In the genomic region with DNA sequence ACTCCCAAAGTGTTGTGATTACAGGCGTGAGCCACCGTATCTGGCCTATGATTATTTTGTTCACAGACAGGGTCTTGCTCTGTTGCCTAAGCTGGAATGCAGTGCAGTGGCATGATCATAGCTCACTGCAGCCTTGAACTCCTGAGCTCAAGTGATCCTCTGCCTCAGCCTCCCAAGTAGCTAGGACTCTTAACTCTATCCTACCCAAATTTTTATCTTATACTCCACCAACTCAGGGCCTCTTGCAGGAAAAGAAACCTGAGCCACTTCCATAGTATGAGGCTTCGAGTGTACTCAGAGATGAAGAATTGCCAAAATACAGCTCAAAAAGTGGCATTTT, we compare ENCODE assay signal across 7 cellular contexts. TPM values are rescaled to one million over a fixed set of nuclear protein-coding genes. Genes with fewer than 3 reads are reported as not detected.
DNase-seq lines count a peak whose midpoint lies in the region; TF ChIP-seq lines count a peak whose summit lies in the region.

No MANE protein-coding gene starts in this region.

- H3K4me1 ChIP-seq in smooth muscle cell (ENCODE audit: low read depth) = peaks cover 18% of the 10 kb centered on the region

- no peaks in the 10 kb centered on the region for H3K9me3 ChIP-seq in smooth muscle cell (replicated peaks; ENCODE audit: low read depth)

- peaks cover 32% of the 10 kb centered on the region for H3K79me2 ChIP-seq in smooth muscle cell (ENCODE audit: low read depth)

- peaks cover 21% of the 10 kb centered on the region for H3K4me1 Mint-ChIP-seq in HFFc6 (ENCODE audit: low read depth)
- peaks cover 33% of the 10 kb centered on the region for H3K4me1 Mint-ChIP-seq in activated CD4-positive, alpha-beta memory T cell treated with anti-CD3 and anti-CD28 coated beads, Interleukin-2, amount 10 ng/mL, durations not matched to agents 7 days and 5 days
- H3K4me1 Mint-ChIP-seq in glutamatergic neuron (ENCODE audit: low read depth, unreplicated experiment) = peaks cover 17% of the 10 kb centered on the region

- POLR2A ChIA-PET in activated CD4-positive, alpha-beta memory T cell treated with anti-CD3 and anti-CD28 coated beads, Interleukin-2, amount 10 ng/mL, durations not matched to agents 7 days and 5 days (lab: Charles Lee) = interaction anchor here (1.2 to 2.0 kb wide), 3 partner anchors 17 to 95 kb away, joined by 5 to 8 read pairs (median 5); a partner anchor contains a TSS

- peak overlapping the region; percentile 72 for H3K27ac ChIP-seq in smooth muscle cell (ENCODE audit: low read depth)

- TF ChIP-seq CTCF in HFFc6 (IDR thresholded peaks at IDR 0.05) = no peak
- TF ChIP-seq CTCF in glutamatergic neuron (IDR thresholded peaks at IDR 0.05; ENCODE audit: partially characterized antibody, unreplicated experiment) = no peak
- TF ChIP-seq CTCF in smooth muscle cell (IDR thresholded peaks at IDR 0.05; ENCODE audit: borderline replicate concordance, insufficient read depth, poor library complexity, severe bottlenecking) = no peak

- peaks cover 1% of the 10 kb centered on the region for H3K27me3 Mint-ChIP-seq in HFFc6 (ENCODE audit: insufficient read depth)
- H3K27me3 Mint-ChIP-seq in activated CD4-positive, alpha-beta memory T cell treated with anti-CD3 and anti-CD28 coated beads, Interleukin-2, amount 10 ng/mL, durations not matched to agents 7 days and 5 days = no peaks in the 10 kb centered on the region
- H3K27me3 Mint-ChIP-seq in glutamatergic neuron (ENCODE audit: unreplicated experiment) = peaks cover 8% of the 10 kb centered on the region

- H3K9me3 Mint-ChIP-seq in HFFc6 (no peaks in the 10 kb centered on the region), glutamatergic neuron (ENCODE audit: unreplicated experiment) (peaks cover 6% of the 10 kb centered on the region)
- H3K9me3 Mint-ChIP-seq in activated CD4-positive, alpha-beta memory T cell treated with anti-CD3 and anti-CD28 coated beads, Interleukin-2, amount 10 ng/mL, durations not matched to agents 7 days and 5 days = no peaks in the 10 kb centered on the region

- WGBS in smooth muscle cell (ENCODE audit: low lambda C conversion rate) = 79% methylated on average over 3 of the region's 3 CpGs

- peaks cover 2% of the 10 kb centered on the region for H3K36me3 ChIP-seq in smooth muscle cell (ENCODE audit: low read depth)

- H3K4me3 Mint-ChIP-seq in HFFc6 (peak overlapping the region; percentile 91), glutamatergic neuron (ENCODE audit: unreplicated experiment) (peak overlapping the region; percentile 92)
- H3K4me3 Mint-ChIP-seq in activated CD4-positive, alpha-beta memory T cell treated with anti-CD3 and anti-CD28 coated beads, Interleukin-2, amount 10 ng/mL, durations not matched to agents 7 days and 5 days = peak overlapping the region; percentile 89

- H3K27ac Mint-ChIP-seq in HFFc6 (peak overlapping the region; percentile 88), glutamatergic neuron (ENCODE audit: unreplicated experiment) (peak overlapping the region; percentile 81)
- peak overlapping the region; percentile 83 for H3K27ac Mint-ChIP-seq in activated CD4-positive, alpha-beta memory T cell treated with anti-CD3 and anti-CD28 coated beads, Interleukin-2, amount 10 ng/mL, durations not matched to agents 7 days and 5 days

- H3K9ac ChIP-seq in smooth muscle cell (ENCODE audit: low read depth) = peak overlapping the region; percentile 67

- CTCF ChIA-PET in activated CD4-positive, alpha-beta memory T cell treated with anti-CD3 and anti-CD28 coated beads, Interleukin-2, amount 10 ng/mL, durations not matched to agents 7 days and 5 days (lab: Charles Lee) = interaction anchor here (0.7 to 2.1 kb wide), 7 partner anchors 10 to 273 kb away, joined by 3 to 8 read pairs (median 4); no protein-coding TSS in a partner anchor

- no peaks in the 10 kb centered on the region for H3F3A ChIP-seq in smooth muscle cell (ENCODE audit: low read depth)

- H3K4me3 ChIP-seq in smooth muscle cell = peak overlapping the region; percentile 83

- no peaks in the 10 kb centered on the region for H3K27me3 ChIP-seq in smooth muscle cell (ENCODE audit: low read depth)

- H3K4me2 ChIP-seq in smooth muscle cell = peak overlapping the region; percentile 81

- H3K36me3 Mint-ChIP-seq in HFFc6 (ENCODE audit: low read depth) (no peaks in the 10 kb centered on the region), glutamatergic neuron (ENCODE audit: unreplicated experiment) (no peaks in the 10 kb centered on the region)
- peaks cover 10% of the 10 kb centered on the region for H3K36me3 Mint-ChIP-seq in activated CD4-positive, alpha-beta memory T cell treated with anti-CD3 and anti-CD28 coated beads, Interleukin-2, amount 10 ng/mL, durations not matched to agents 7 days and 5 days (ENCODE audit: low read depth)

- peak overlapping the region; percentile 50 for H2AFZ ChIP-seq in smooth muscle cell (ENCODE audit: low read depth)

- no peak for DNase-seq in HFFc6
- no peak for DNase-seq in activated CD4-positive, alpha-beta memory T cell treated with anti-CD3 and anti-CD28 coated beads, Interleukin-2, amount 10 ng/mL, durations not matched to agents 7 days and 5 days
- DNase-seq in glutamatergic neuron = no peak
- no peak for DNase-seq in smooth muscle cell (lab: John Stamatoyannopoulos, UW; ENCODE audit: unreplicated experiment)
- DNase-seq in dedifferentiated amniotic fluid mesenchymal stem cell (ENCODE audit: extremely low spot score) = no peak
- DNase-seq in SIG-M5 treated with dmso at 0.1 percent for 504 hours (lab: John Stamatoyannopoulos, UW; ENCODE audit: unreplicated experiment) = no peak
- DNase-seq in NCI-H2171 (lab: John Stamatoyannopoulos, UW) = no peak

- H4K20me1 ChIP-seq in smooth muscle cell (ENCODE audit: low read depth) = no peaks in the 10 kb centered on the region

RNA-seq across cellular contexts. Expression of a gene that starts 0.8 kb away (rescaled TPM):
- total RNA-seq in HFFc6 (2021; fragmentation: NEBNext Ultra II Directional; extraction: Animal tissue kit (Norgen Biotek cat#: 25700)) = 10 to 100 TPM; 12.8 to 23.1 (median 18.7) TPM
- total RNA-seq in activated CD4-positive, alpha-beta memory T cell treated with anti-CD3 and anti-CD28 coated beads, Interleukin-2, amount 10 ng/mL, durations not matched to agents 7 days and 5 days = 10 to 100 TPM; 36.0 to 38.0 TPM
- 28.7 TPM for total RNA-seq in glutamatergic neuron (ENCODE audit: unreplicated experiment)
- 20.2 and 29.6 TPM in 2 replicates for total RNA-seq in smooth muscle cell
- polyA plus RNA-seq in smooth muscle cell = 43.1 and 51.7 TPM in 2 replicates

RNA-seq across cellular contexts. Expression of a gene that starts 1.1 kb away (rescaled TPM):
- total RNA-seq in HFFc6 (2021; fragmentation: NEBNext Ultra II Directional; extraction: Animal tissue kit (Norgen Biotek cat#: 25700)) = 10 to 100 TPM in 1 of 6 experiments, 1 to 10 TPM in 5; 7.1 to 10.4 (median 7.9) TPM
- 10 to 100 TPM; 22.1 to 26.3 TPM for total RNA-seq in activated CD4-positive, alpha-beta memory T cell treated with anti-CD3 and anti-CD28 coated beads, Interleukin-2, amount 10 ng/mL, durations not matched to agents 7 days and 5 days
- total RNA-seq in glutamatergic neuron (ENCODE audit: unreplicated experiment) (53.6 TPM), smooth muscle cell (13.9 and 21.1 TPM in 2 replicates)
- 11.8 and 16.3 TPM in 2 replicates for polyA plus RNA-seq in smooth muscle cell
